In the genomic region with DNA sequence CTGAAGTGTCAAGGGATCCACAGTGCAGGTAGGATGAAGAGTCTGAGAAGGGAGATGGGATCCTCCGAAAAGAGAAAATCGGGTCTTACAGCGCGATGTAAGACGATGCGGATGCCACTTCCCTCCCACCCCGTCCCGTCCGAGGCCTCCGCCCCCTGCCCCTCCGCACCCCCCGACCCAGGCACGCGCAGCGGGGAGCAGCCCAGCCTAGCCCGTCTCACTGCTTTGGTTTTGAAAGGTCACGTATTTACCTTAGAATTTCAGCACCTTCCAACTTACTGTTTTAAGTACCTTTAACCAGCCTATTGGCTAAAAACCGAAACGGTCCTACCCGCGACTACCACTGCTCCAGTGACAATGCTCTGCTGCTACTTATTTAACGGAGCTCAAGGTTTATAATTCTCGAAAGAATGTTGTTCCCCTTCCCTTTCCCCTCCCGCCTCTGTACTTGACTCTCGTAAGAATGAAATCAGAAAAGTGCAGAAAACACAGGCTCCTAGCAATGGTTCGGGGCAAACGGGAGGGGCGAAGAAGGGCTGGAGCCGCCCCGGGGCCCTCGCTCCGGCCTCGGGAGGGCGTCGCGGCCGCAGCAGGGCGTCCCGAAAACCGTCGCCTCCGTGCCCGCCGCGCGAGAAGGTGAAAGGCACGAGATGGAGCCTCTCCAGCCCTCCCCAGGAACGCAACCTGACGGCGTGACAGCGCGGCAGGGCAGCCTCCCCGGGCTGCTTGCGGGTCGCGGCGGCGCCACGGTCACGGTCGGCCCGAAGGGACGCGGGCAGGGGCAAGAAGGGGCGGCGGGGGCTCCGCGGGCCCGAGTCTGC, we compare ENCODE assay signal across 8 cellular contexts. TPM values are rescaled to one million over a fixed set of nuclear protein-coding genes. Genes with fewer than 3 reads are reported as not detected.
DNase-seq lines count a peak whose midpoint lies in the region; ATAC-seq and TF ChIP-seq lines count a peak whose summit lies in the region.

No MANE protein-coding gene starts in this region.

- H3K36me3 ChIP-seq in KOPT-K1 (ENCODE audit: insufficient read depth, low read length), result no peaks in the 10 kb centered on the region

- in situ Hi-C loops in G401 (cut with HindIII; ENCODE audit: low sequenced_read_pairs), result no loop called here

- peak; percentile 32 for ATAC-seq in GM21723 (IDR thresholded peaks at IDR 0.05; ENCODE audit: unreplicated experiment)

- peak; percentile 31 for DNase-seq in G401 (ENCODE audit: low spot score)
- peak; percentile 28 for DNase-seq in cerebellar cortex (ENCODE audit: low spot score)
- peak; percentile 42 for DNase-seq in kidney tubule cell (ENCODE audit: low spot score)
- peak; percentile 7 for DNase-seq in stimulated activated CD4-positive, alpha-beta T cell treated with anti-CD3 and anti-CD28 coated beads, Interleukin-2, amount 100 ng/mL, for 4 hours (ENCODE audit: low read depth)
- no peak for DNase-seq in epidermal melanocyte (ENCODE audit: insufficient read length, low spot score)

- H3K9me3 ChIP-seq in KOPT-K1 (ENCODE audit: insufficient read depth, low read length, poor library complexity, severe bottlenecking), result no peaks in the 10 kb centered on the region

- H3K27ac ChIP-seq in KOPT-K1 (ENCODE audit: low read depth, low read length, poor library complexity, severe bottlenecking), result peak overlapping the region; percentile 62

- TF ChIP-seq CTCF in WI38 (IDR thresholded peaks at IDR 0.05; ENCODE audit: low read depth, low read length), result no peak

- peak overlapping the region; percentile 84 for H3K4me3 ChIP-seq in WI38 (ENCODE audit: low read depth, low read length)

RNA-seq across cellular contexts. Expression of gene TMEM50B, which starts 0.7 kb away (rescaled TPM):
- 24.6 and 28.0 TPM in 2 replicates for total RNA-seq in G401 (2014; rRNA removed; shearing (Covaris generic))

RNA-seq across cellular contexts. Expression of gene DNAJC28, which starts 12.4 kb away (rescaled TPM):
- total RNA-seq in G401 (2014; rRNA removed; shearing (Covaris generic)), result 0.49 and 3.8 TPM in 2 replicates
